Comparison of ENCODE assay signal across 2 cellular contexts in genomic region chr18:7319161-7319560, GRCh38.
TF ChIP-seq lines count a peak whose summit lies in the region.

No MANE protein-coding gene starts in this region.

TF ChIP-seq in GM23338, 12 proteins besides CTCF, POLR2A, EP300 and RAD21:
- no peak for TF ChIP-seq REST (IDR thresholded peaks at IDR 0.05; ENCODE audit: unreplicated experiment)
- TF ChIP-seq STAT1 (IDR thresholded peaks at IDR 0.05; ENCODE audit: unreplicated experiment), result no peak
- TF ChIP-seq, protein P1, sequence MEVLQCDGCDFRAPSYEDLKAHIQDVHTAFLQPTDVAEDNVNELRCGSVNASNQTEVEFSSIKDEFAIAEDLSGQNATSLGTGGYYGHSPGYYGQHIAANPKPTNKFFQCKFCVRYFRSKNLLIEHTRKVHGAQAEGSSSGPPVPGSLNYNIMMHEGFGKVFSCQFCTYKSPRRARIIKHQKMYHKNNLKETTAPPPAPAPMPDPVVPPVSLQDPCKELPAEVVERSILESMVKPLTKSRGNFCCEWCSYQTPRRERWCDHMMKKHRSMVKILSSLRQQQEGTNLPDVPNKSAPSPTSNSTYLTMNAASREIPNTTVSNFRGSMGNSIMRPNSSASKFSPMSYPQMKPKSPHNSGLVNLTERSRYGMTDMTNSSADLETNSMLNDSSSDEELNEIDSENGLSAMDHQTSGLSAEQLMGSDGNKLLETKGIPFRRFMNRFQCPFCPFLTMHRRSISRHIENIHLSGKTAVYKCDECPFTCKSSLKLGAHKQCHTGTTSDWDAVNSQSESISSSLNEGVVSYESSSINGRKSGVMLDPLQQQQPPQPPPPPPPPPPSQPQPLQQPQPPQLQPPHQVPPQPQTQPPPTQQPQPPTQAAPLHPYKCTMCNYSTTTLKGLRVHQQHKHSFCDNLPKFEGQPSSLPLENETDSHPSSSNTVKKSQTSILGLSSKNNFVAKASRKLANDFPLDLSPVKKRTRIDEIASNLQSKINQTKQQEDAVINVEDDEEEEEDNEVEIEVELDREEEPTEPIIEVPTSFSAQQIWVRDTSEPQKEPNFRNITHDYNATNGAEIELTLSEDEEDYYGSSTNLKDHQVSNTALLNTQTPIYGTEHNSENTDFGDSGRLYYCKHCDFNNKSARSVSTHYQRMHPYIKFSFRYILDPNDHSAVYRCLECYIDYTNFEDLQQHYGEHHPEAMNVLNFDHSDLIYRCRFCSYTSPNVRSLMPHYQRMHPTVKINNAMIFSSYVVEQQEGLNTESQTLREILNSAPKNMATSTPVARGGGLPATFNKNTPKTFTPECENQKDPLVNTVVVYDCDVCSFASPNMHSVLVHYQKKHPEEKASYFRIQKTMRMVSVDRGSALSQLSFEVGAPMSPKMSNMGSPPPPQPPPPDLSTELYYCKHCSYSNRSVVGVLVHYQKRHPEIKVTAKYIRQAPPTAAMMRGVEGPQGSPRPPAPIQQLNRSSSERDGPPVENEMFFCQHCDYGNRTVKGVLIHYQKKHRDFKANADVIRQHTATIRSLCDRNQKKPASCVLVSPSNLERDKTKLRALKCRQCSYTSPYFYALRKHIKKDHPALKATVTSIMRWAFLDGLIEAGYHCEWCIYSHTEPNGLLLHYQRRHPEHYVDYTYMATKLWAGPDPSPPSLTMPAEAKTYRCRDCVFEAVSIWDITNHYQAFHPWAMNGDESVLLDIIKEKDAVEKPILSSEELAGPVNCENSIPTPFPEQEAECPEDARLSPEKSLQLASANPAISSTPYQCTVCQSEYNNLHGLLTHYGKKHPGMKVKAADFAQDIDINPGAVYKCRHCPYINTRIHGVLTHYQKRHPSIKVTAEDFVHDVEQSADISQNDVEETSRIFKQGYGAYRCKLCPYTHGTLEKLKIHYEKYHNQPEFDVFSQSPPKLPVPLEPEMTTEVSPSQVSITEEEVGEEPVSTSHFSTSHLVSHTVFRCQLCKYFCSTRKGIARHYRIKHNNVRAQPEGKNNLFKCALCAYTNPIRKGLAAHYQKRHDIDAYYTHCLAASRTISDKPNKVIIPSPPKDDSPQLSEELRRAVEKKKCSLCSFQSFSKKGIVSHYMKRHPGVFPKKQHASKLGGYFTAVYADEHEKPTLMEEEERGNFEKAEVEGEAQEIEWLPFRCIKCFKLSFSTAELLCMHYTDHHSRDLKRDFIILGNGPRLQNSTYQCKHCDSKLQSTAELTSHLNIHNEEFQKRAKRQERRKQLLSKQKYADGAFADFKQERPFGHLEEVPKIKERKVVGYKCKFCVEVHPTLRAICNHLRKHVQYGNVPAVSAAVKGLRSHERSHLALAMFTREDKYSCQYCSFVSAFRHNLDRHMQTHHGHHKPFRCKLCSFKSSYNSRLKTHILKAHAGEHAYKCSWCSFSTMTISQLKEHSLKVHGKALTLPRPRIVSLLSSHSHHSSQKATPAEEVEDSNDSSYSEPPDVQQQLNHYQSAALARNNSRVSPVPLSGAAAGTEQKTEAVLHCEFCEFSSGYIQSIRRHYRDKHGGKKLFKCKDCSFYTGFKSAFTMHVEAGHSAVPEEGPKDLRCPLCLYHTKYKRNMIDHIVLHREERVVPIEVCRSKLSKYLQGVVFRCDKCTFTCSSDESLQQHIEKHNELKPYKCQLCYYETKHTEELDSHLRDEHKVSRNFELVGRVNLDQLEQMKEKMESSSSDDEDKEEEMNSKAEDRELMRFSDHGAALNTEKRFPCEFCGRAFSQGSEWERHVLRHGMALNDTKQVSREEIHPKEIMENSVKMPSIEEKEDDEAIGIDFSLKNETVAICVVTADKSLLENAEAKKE (CRISPR knock-in tag; IDR thresholded peaks at IDR 0.05), result no peak
- TF ChIP-seq POLR2AphosphoS5 (IDR thresholded peaks at IDR 0.05; ENCODE audit: low read depth), result no peak
- no peak for TF ChIP-seq NANOG (IDR thresholded peaks at IDR 0.05; ENCODE audit: borderline replicate concordance)
- TF ChIP-seq EZH2 (IDR thresholded peaks at IDR 0.05; ENCODE audit: low read depth, unreplicated experiment), result no peak
- TF ChIP-seq JUNB (IDR thresholded peaks at IDR 0.05; ENCODE audit: unreplicated experiment), result no peak
- no peak for TF ChIP-seq EZH2phosphoT487 (IDR thresholded peaks at IDR 0.05; ENCODE audit: unreplicated experiment)
- no peak for TF ChIP-seq ETS1 (IDR thresholded peaks at IDR 0.05)
- TF ChIP-seq CREB1 (CRISPR knock-in tag; IDR thresholded peaks at IDR 0.05; ENCODE audit: low read depth), result no peak
- TF ChIP-seq ZNF114 (CRISPR knock-in tag; IDR thresholded peaks at IDR 0.05), result no peak
- TF ChIP-seq ZNF331 (CRISPR knock-in tag; IDR thresholded peaks at IDR 0.05; ENCODE audit: low read depth), result no peak

TF ChIP-seq in H1, 55 proteins besides CTCF, POLR2A, EP300 and RAD21:
- TF ChIP-seq POLR2AphosphoS5 (IDR thresholded peaks at IDR 0.05; ENCODE audit: low read depth, low read length) (no peak), CREB1 (IDR thresholded peaks at IDR 0.05) (no peak), USF2 (IDR thresholded peaks at IDR 0.05; ENCODE audit: low read length) (no peak), PHF8 (conservative IDR thresholded peaks at IDR 0.05; ENCODE audit: low read depth, low read length) (no peak), SIN3A (conservative IDR thresholded peaks at IDR 0.05 in 1 of 2, IDR thresholded peaks at IDR 0.05 in 1 of 2; ENCODE audit: low read depth in 1 of 2, low read length in 2 of 2) (no peak), FOSL1 (IDR thresholded peaks at IDR 0.05; ENCODE audit: insufficient read depth, low read depth, low read length) (no peak), CBX8 (IDR thresholded peaks at IDR 0.05; ENCODE audit: borderline replicate concordance, low read depth, low read length) (no peak), EGR1 (IDR thresholded peaks at IDR 0.05; ENCODE audit: borderline replicate concordance, low read depth, low read length) (no peak), KDM1A (IDR thresholded peaks at IDR 0.05; ENCODE audit: borderline replicate concordance, low read length) (no peak), JUN (IDR thresholded peaks at IDR 0.05; ENCODE audit: low read depth, low read length) (no peak), SP2 (IDR thresholded peaks at IDR 0.05; ENCODE audit: low read length) (no peak), SUZ12 (IDR thresholded peaks at IDR 0.05; ENCODE audit: low read length) (no peak), BCL11A (IDR thresholded peaks at IDR 0.05; ENCODE audit: low read depth in 2 of 2, low read length in 2 of 2) (no peak), TBP (IDR thresholded peaks at IDR 0.05; ENCODE audit: low read depth, low read length) (no peak), SIRT6 (IDR thresholded peaks at IDR 0.05; ENCODE audit: low read length) (no peak), RXRA (IDR thresholded peaks at IDR 0.05; ENCODE audit: insufficient read depth, low read depth, low read length) (no peak), BRCA1 (IDR thresholded peaks at IDR 0.05; ENCODE audit: low read depth, low read length) (no peak), SRF (IDR thresholded peaks at IDR 0.05; ENCODE audit: low read depth, low read length) (no peak)
